In the genomic region with DNA sequence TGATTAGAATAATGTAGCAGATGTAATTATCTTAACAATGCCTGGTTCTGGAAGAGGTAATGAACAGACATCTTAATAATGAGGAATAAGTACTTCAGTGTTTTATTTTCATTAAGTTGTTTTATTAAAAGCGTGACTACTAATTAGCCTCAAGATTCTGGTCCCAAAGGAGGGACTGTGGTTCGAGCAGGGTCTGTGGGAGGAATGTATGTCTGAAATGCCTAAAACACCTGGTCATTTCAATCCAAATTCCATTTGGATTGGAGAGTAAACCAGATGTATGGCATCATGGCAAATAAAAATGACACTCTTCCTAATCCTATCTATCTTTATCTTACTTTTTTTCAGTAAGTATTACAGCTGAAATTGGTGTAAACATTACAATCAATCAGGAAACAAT, we compare ENCODE assay signal across 9 cellular contexts.
"Had no signal": no experiment of that assay in that cellular context is flagged by ENCODE, and none has a peak within 500 bp of the region (broad histone marks: within the 10 kb centered on the region; RNA-seq: fewer than 3 reads in every experiment).

No MANE protein-coding gene starts in this region.

- H3K4me3 ChIP-seq: GM23338, K562 had no signal

- H3K4me1 Mint-ChIP-seq: GM23338, H9 had no signal

- FAIRE-seq: H1, H54, HTR-8/SVneo, K562 had no signal

- H3K4me2 ChIP-seq: GM23338 had no signal

- DNase-seq: H9, HCEC 1CT, IMR-90, KG1 had no signal

- H2AFZ ChIP-seq: GM23338 had no signal

- ATAC-seq: GM23338, K562 had no signal

- H3K4me3 Mint-ChIP-seq: GM23338, H9 had no signal

- H3K27ac Mint-ChIP-seq: GM23338 had no signal

- H3K9me3 Mint-ChIP-seq: GM23338, H9 had no signal
